1 cellular context compared by ENCODE assay signal in genomic region chr1:224358288-224358687, GRCh38.
TF ChIP-seq lines count a peak whose summit lies in the region.

No MANE protein-coding gene starts in this region.

TF ChIP-seq in endothelial cell of umbilical vein, 7 proteins besides CTCF, POLR2A, EP300 and RAD21:
- TF ChIP-seq EZH2 (IDR thresholded peaks at IDR 0.05; ENCODE audit: borderline replicate concordance, low read depth, low read length, severe bottlenecking) (no peak), MYC (IDR thresholded peaks at IDR 0.05; ENCODE audit: low read depth, low read length) (no peak), FOS (IDR thresholded peaks at IDR 0.05; ENCODE audit: borderline replicate concordance, insufficient read depth, low read length) (no peak), GATA2 (IDR thresholded peaks at IDR 0.05; ENCODE audit: insufficient read depth, insufficient read length, low read depth, low read length) (no peak), POLR2AphosphoS5 (IDR thresholded peaks at IDR 0.05; ENCODE audit: insufficient read depth, low read depth, low read length) (no peak), JUN (IDR thresholded peaks at IDR 0.05; ENCODE audit: borderline replicate concordance, insufficient read depth, insufficient read length, low read depth) (no peak), MAX (IDR thresholded peaks at IDR 0.05; ENCODE audit: insufficient read depth, insufficient read length) (no peak)
